Comparison of ENCODE assay signal across 24 cellular contexts in the genomic region with DNA sequence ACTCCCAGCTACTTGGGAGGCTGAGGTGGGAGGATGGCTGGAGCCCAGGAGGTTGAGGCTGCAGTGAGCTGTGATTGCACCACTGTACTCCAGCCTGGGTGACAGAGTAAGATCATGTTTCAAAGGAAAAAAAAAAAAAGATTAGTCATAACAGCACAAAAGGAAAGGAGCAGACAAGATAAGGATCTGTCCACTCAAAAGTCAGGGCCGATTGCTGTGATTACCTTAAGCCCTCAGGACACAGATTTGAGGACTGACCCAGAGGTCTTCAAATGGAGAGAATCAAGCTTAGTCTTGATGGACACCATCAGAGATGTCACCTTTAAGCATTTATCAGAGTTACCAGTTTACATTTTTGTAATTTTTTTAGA. TPM values are rescaled to one million over a fixed set of nuclear protein-coding genes. Genes with fewer than 3 reads are reported as not detected.
DNase-seq lines count a peak whose midpoint lies in the region; ATAC-seq, FAIRE-seq and TF ChIP-seq lines count a peak whose summit lies in the region.
"Had no signal": no experiment of that assay in that cellular context is flagged by ENCODE, and none has a peak within 500 bp of the region (broad histone marks: within the 10 kb centered on the region; RNA-seq: fewer than 3 reads in every experiment).

No MANE protein-coding gene starts in this region.

- POLR2A ChIA-PET in HepG2 (lab: Yijun Ruan, JAX): interaction anchor here (1.0 kb wide), 1 partner anchor 16 kb away, joined by 8 read pairs; no protein-coding TSS in a partner anchor
- POLR2A ChIA-PET in activated CD4-positive, alpha-beta memory T cell treated with anti-CD3 and anti-CD28 coated beads, Interleukin-2, amount 10 ng/mL, durations not matched to agents 7 days and 5 days (lab: Charles Lee): no interaction called here

- BruUV-seq in HepG2 (replicated peaks; lab: Mats Ljungman, UMichigan): no TSS peak

- H3K79me2 ChIP-seq in HepG2 (ENCODE audit: insufficient read depth, low read length) (no peaks in the 10 kb centered on the region), smooth muscle cell (ENCODE audit: low read depth) (no peaks in the 10 kb centered on the region)

- H3F3A ChIP-seq in smooth muscle cell (ENCODE audit: low read depth): no peaks in the 10 kb centered on the region

- ATAC-seq in HepG2 (no peak; the same call in 2 of the 3 replicates), right lobe of liver (no peak), RWPE2 (ENCODE audit: low read depth) (peak; percentile 66), GM19397 (IDR thresholded peaks at IDR 0.05; ENCODE audit: unreplicated experiment) (no peak)
- ATAC-seq: activated CD4-positive, alpha-beta T cell treated with anti-CD3 and anti-CD28 coated beads for 36 hours; activated CD8-positive, alpha-beta memory T cell treated with anti-CD3 and anti-CD28 coated beads, Interleukin-2, amount 10 ng/mL, durations not matched to agents 7 days and 5 days; GM12878; right cardiac atrium had no signal

- no peaks in the 10 kb centered on the region for H3K36me3 ChIP-seq in HepG2 (replicated peaks in 1 of 2; ENCODE audit: control insufficient read depth in 1 of 2, insufficient read depth in 2 of 2, low read length in 2 of 2)
- H3K36me3 ChIP-seq in right lobe of liver: no peaks in the 10 kb centered on the region
- no peaks in the 10 kb centered on the region for H3K36me3 ChIP-seq in RWPE2 (ENCODE audit: low read depth)
- H3K36me3 ChIP-seq in ovary: no peaks in the 10 kb centered on the region
- H3K36me3 ChIP-seq in smooth muscle cell (ENCODE audit: low read depth): no peaks in the 10 kb centered on the region
- H3K36me3 ChIP-seq: BLaER1 treated with 17β-estradiol and CSF1 and Interleukin-3, amounts not matched to agents 10 nM and 100 nM; neutrophil had no signal

- peaks cover 24% of the 10 kb centered on the region for H3K4me1 ChIP-seq in HepG2 (ENCODE audit: insufficient read depth, low read length)
- no peaks in the 10 kb centered on the region for H3K4me1 ChIP-seq in right lobe of liver
- H3K4me1 ChIP-seq in RWPE2 (ENCODE audit: insufficient read depth, poor library complexity, severe bottlenecking): peaks cover 16% of the 10 kb centered on the region
- H3K4me1 ChIP-seq in ovary (ENCODE audit: insufficient read depth): no peaks in the 10 kb centered on the region
- H3K4me1 ChIP-seq in smooth muscle cell (ENCODE audit: low read depth): no peaks in the 10 kb centered on the region

- H3K4me3 ChIP-seq in HepG2 (replicated peaks in 1 of 3; ENCODE audit: insufficient read depth in 1 of 3, low read depth in 2 of 3, low read length in 3 of 3) (no peak overlapping the region), right lobe of liver (no peak overlapping the region), RWPE2 (ENCODE audit: severe bottlenecking) (no peak overlapping the region), ovary (no peak overlapping the region), smooth muscle cell (no peak overlapping the region)
- H3K4me3 ChIP-seq: BLaER1 treated with 17β-estradiol and CSF1 and Interleukin-3, amounts not matched to agents 10 nM and 100 nM; GM12878; lung had no signal

- TF ChIP-seq RAD21 in HepG2 (CRISPR knock-in tag; IDR thresholded peaks at IDR 0.05): no peak

- H3K4me1 Mint-ChIP-seq in activated CD4-positive, alpha-beta memory T cell treated with anti-CD3 and anti-CD28 coated beads, Interleukin-2, amount 10 ng/mL, durations not matched to agents 7 days and 5 days: peaks cover 5% of the 10 kb centered on the region
- H3K4me1 Mint-ChIP-seq: activated CD4-positive, alpha-beta T cell treated with anti-CD3 and anti-CD28 coated beads for 36 hours had no signal

- H3K27me3 ChIP-seq in HepG2 (ENCODE audit: control insufficient read depth in 1 of 2, insufficient read depth in 2 of 2, low read length in 2 of 2): no peaks in the 10 kb centered on the region; a peak in 1 of 5 replicates
- H3K27me3 ChIP-seq in right lobe of liver: no peaks in the 10 kb centered on the region
- no peaks in the 10 kb centered on the region for H3K27me3 ChIP-seq in RWPE2 (ENCODE audit: insufficient read depth, poor library complexity, severe bottlenecking)
- no peaks in the 10 kb centered on the region for H3K27me3 ChIP-seq in ovary
- no peaks in the 10 kb centered on the region for H3K27me3 ChIP-seq in smooth muscle cell (ENCODE audit: low read depth)
- H3K27me3 ChIP-seq: neutrophil had no signal

- 0% methylated on average over 1 of the region's 1 CpG for WGBS in HepG2 (ENCODE audit: low lambda C conversion rate)
- WGBS in right lobe of liver (ENCODE audit: insufficient coverage, low coverage, low lambda C conversion rate, missing lambda C conversion rate): 50% methylated on average over 1 of the region's 1 CpG
- WGBS in ovary, 3 donors: 83 to 88% (median 87%) methylated on average over 1 of the region's 1 CpG
- WGBS in smooth muscle cell (ENCODE audit: low lambda C conversion rate): 28% methylated on average over 1 of the region's 1 CpG

- no peak overlapping the region for H3K4me2 ChIP-seq in HepG2 (ENCODE audit: low read depth, low read length)
- no peak overlapping the region for H3K4me2 ChIP-seq in smooth muscle cell

- in situ Hi-C loops in HepG2 (cut with HindIII; ENCODE audit: extremely low pct_ligation_motif_present, low pct_unique_long_range_greater_than_20kb): no loop called here

- TF ChIP-seq POLR2A in HepG2 (IDR thresholded peaks at IDR 0.05; ENCODE audit: insufficient read depth in 1 of 2, low read depth in 2 of 2, low read length in 2 of 2) (no peak), right lobe of liver (IDR thresholded peaks at IDR 0.05) (no peak), ovary (IDR thresholded peaks at IDR 0.05) (no peak)

- H3K27ac Mint-ChIP-seq in activated CD4-positive, alpha-beta memory T cell treated with anti-CD3 and anti-CD28 coated beads, Interleukin-2, amount 10 ng/mL, durations not matched to agents 7 days and 5 days: no peak overlapping the region
- H3K27ac Mint-ChIP-seq: activated CD4-positive, alpha-beta T cell treated with anti-CD3 and anti-CD28 coated beads for 36 hours; activated CD8-positive, alpha-beta memory T cell treated with anti-CD3 and anti-CD28 coated beads, Interleukin-2, amount 10 ng/mL, durations not matched to agents 7 days and 5 days had no signal

- H2AFZ ChIP-seq in HepG2 (ENCODE audit: low read length): no peak overlapping the region
- no peak overlapping the region for H2AFZ ChIP-seq in smooth muscle cell (ENCODE audit: low read depth)

- CTCF ChIA-PET in HepG2 (lab: Yijun Ruan, JAX; ENCODE audit: low intra/inter-chr PET ratio, low total read pairs): no interaction called here
- CTCF ChIA-PET in activated CD4-positive, alpha-beta memory T cell treated with anti-CD3 and anti-CD28 coated beads, Interleukin-2, amount 10 ng/mL, durations not matched to agents 7 days and 5 days (lab: Charles Lee): no interaction called here

- no peak for TF ChIP-seq EP300 in HepG2 (IDR thresholded peaks at IDR 0.05; ENCODE audit: low read depth in 2 of 2, low read length in 2 of 2)
- TF ChIP-seq EP300 in HepG2 (CRISPR knock-in tag; IDR thresholded peaks at IDR 0.05; ENCODE audit: borderline replicate concordance): no peak
- no peak for TF ChIP-seq EP300 in ovary (IDR thresholded peaks at IDR 0.05)

- H3K9me3 ChIP-seq in HepG2 (ENCODE audit: low read length) (no peaks in the 10 kb centered on the region), right lobe of liver (no peaks in the 10 kb centered on the region), RWPE2 (ENCODE audit: severe bottlenecking) (no peaks in the 10 kb centered on the region), ovary (no peaks in the 10 kb centered on the region), smooth muscle cell (replicated peaks; ENCODE audit: low read depth) (no peaks in the 10 kb centered on the region)
- H3K9me3 ChIP-seq: BLaER1 treated with 17β-estradiol and CSF1 and Interleukin-3, amounts not matched to agents 10 nM and 100 nM; neutrophil had no signal

- H4K20me1 ChIP-seq in HepG2 (ENCODE audit: insufficient read depth, low read length) (no peaks in the 10 kb centered on the region), smooth muscle cell (ENCODE audit: low read depth) (no peaks in the 10 kb centered on the region)
- H4K20me1 ChIP-seq: BLaER1 treated with 17β-estradiol and CSF1 and Interleukin-3, amounts not matched to agents 10 nM and 100 nM had no signal

- no peak overlapping the region for H3K4me3 Mint-ChIP-seq in activated CD4-positive, alpha-beta memory T cell treated with anti-CD3 and anti-CD28 coated beads, Interleukin-2, amount 10 ng/mL, durations not matched to agents 7 days and 5 days
- H3K4me3 Mint-ChIP-seq: activated CD4-positive, alpha-beta T cell treated with anti-CD3 and anti-CD28 coated beads for 36 hours; activated CD8-positive, alpha-beta memory T cell treated with anti-CD3 and anti-CD28 coated beads, Interleukin-2, amount 10 ng/mL, durations not matched to agents 7 days and 5 days; activated naive CD8-positive, alpha-beta T cell treated with anti-CD3 and anti-CD28 coated beads, Interleukin-2, amount 10 ng/mL, durations not matched to agents 7 days and 5 days had no signal

- TF ChIP-seq CTCF in HepG2 (CRISPR knock-in tag; IDR thresholded peaks at IDR 0.05): no peak
- TF ChIP-seq CTCF in right lobe of liver (IDR thresholded peaks at IDR 0.05): no peak
- no peak for TF ChIP-seq CTCF in RWPE2 (IDR thresholded peaks at IDR 0.05; ENCODE audit: poor library complexity, severe bottlenecking)
- TF ChIP-seq CTCF in ovary (IDR thresholded peaks at IDR 0.05): no peak
- no peak for TF ChIP-seq CTCF in smooth muscle cell (IDR thresholded peaks at IDR 0.05; ENCODE audit: borderline replicate concordance, insufficient read depth, poor library complexity, severe bottlenecking)

- no peak overlapping the region for H3K9ac ChIP-seq in HepG2 (ENCODE audit: insufficient read depth, low read depth, low read length)
- H3K9ac ChIP-seq in smooth muscle cell (ENCODE audit: low read depth): no peak overlapping the region
- H3K9ac ChIP-seq: BLaER1 treated with 17β-estradiol and CSF1 and Interleukin-3, amounts not matched to agents 10 nM and 100 nM had no signal

- H3K27me3 Mint-ChIP-seq in activated CD4-positive, alpha-beta memory T cell treated with anti-CD3 and anti-CD28 coated beads, Interleukin-2, amount 10 ng/mL, durations not matched to agents 7 days and 5 days: peaks cover 21% of the 10 kb centered on the region
- H3K27me3 Mint-ChIP-seq: activated CD4-positive, alpha-beta T cell treated with anti-CD3 and anti-CD28 coated beads for 36 hours had no signal

- intact Hi-C loops in HepG2 (cut with micrococcal nuclease; ENCODE audit: unreplicated experiment): no loop called here
- intact Hi-C loops in right lobe of liver (cut with DNase I): no loop called here
- intact Hi-C loops in ovary (cut with DNase I): loop anchor here in 1 of 4 donors (10.0 kb wide), 1 partner anchor 75 kb away; no protein-coding TSS in a partner anchor

- H3K9me3 Mint-ChIP-seq in activated CD4-positive, alpha-beta memory T cell treated with anti-CD3 and anti-CD28 coated beads, Interleukin-2, amount 10 ng/mL, durations not matched to agents 7 days and 5 days: no peaks in the 10 kb centered on the region
- H3K9me3 Mint-ChIP-seq: activated naive CD8-positive, alpha-beta T cell treated with anti-CD3 and anti-CD28 coated beads, Interleukin-2, amount 10 ng/mL, durations not matched to agents 7 days and 5 days had no signal

- no peak overlapping the region for H3K27ac ChIP-seq in HepG2 (ENCODE audit: extremely low read length, insufficient read depth, low read length)
- no peak overlapping the region for H3K27ac ChIP-seq in right lobe of liver
- H3K27ac ChIP-seq in RWPE2 (ENCODE audit: poor library complexity, severe bottlenecking): peak overlapping the region; percentile 9
- H3K27ac ChIP-seq in epithelial cell of prostate: peak overlapping the region; percentile 43
- no peak overlapping the region for H3K27ac ChIP-seq in ovary
- H3K27ac ChIP-seq in smooth muscle cell (ENCODE audit: low read depth): no peak overlapping the region
- H3K27ac ChIP-seq: neutrophil had no signal

- no peaks in the 10 kb centered on the region for H3K36me3 Mint-ChIP-seq in activated CD4-positive, alpha-beta memory T cell treated with anti-CD3 and anti-CD28 coated beads, Interleukin-2, amount 10 ng/mL, durations not matched to agents 7 days and 5 days (ENCODE audit: low read depth)
- H3K36me3 Mint-ChIP-seq: activated CD8-positive, alpha-beta memory T cell treated with anti-CD3 and anti-CD28 coated beads, Interleukin-2, amount 10 ng/mL, durations not matched to agents 7 days and 5 days had no signal

- DNase-seq in HepG2 (ENCODE audit: low spot score) (peak; percentile 38), right lobe of liver (no peak), RWPE2 (ENCODE audit: low spot score) (no peak), epithelial cell of prostate (ENCODE audit: low read depth, low spot score) (no peak), ovary (no peak), smooth muscle cell (lab: John Stamatoyannopoulos, UW; ENCODE audit: unreplicated experiment) (no peak)
- no peak for DNase-seq in activated CD4-positive, alpha-beta memory T cell treated with anti-CD3 and anti-CD28 coated beads, Interleukin-2, amount 10 ng/mL, durations not matched to agents 7 days and 5 days
- DNase-seq: activated CD4-positive, alpha-beta T cell treated with anti-CD3 and anti-CD28 coated beads for 36 hours; activated CD8-positive, alpha-beta memory T cell treated with anti-CD3 and anti-CD28 coated beads, Interleukin-2, amount 10 ng/mL, durations not matched to agents 7 days and 5 days; activated naive CD8-positive, alpha-beta T cell treated with anti-CD3 and anti-CD28 coated beads, Interleukin-2, amount 10 ng/mL, durations not matched to agents 7 days and 5 days; Karpas-422; NCI-H1105; NCI-H2081 treated with DMSO at 0.1 percent for 48 hours; NCI-H510A treated with DMSO at 0.1 percent for 48 hours; right cardiac atrium; substantia nigra had no signal

- no peak for FAIRE-seq in HepG2 (lab: Jason Lieb, UNC)
- FAIRE-seq: frontal cortex, GM12878, H1, keratinocyte had no signal

RNA-seq across cellular contexts. Expression of gene HEG1, which starts 23.9 kb away (rescaled TPM):
- total RNA-seq in HepG2 (2016; rRNA removed; fragmentation: Illumina TruSeq; extraction: Trizol): 9.7 and 10.7 TPM in 2 replicates
- total RNA-seq in HepG2 (2016; cell fraction: cytosol; rRNA removed; fragmentation: Illumina TruSeq; extraction: Trizol; ENCODE audit: low read depth): 1.1 TPM in 2 replicates
- total RNA-seq in HepG2 (2016; cell fraction: insoluble cytoplasmic fraction; rRNA removed; fragmentation: Illumina TruSeq; extraction: Trizol): 6.8 and 9.0 TPM in 2 replicates
- 3.2 and 3.3 TPM in 2 replicates for total RNA-seq in HepG2 (2016; cell fraction: membrane; rRNA removed; fragmentation: Illumina TruSeq; extraction: Trizol)
- total RNA-seq in HepG2 (2016; cell fraction: nucleus; rRNA removed; fragmentation: Illumina TruSeq; extraction: Trizol): 17.3 and 19.4 TPM in 2 replicates
- 11.6 and 18.2 TPM in 2 replicates for polyA plus RNA-seq in HepG2 (2011; rRNA removed)
- 8.6 and 8.8 TPM in 2 replicates for polyA plus RNA-seq in HepG2 (2011; cell fraction: cytosol; rRNA removed)
- 17.9 and 23.5 TPM in 2 replicates for polyA plus RNA-seq in HepG2 (2011; cell fraction: nucleus; rRNA removed)
- 12.1 and 14.0 TPM in 2 replicates for polyA plus RNA-seq in HepG2 (2012)
- polyA plus RNA-seq in HepG2 (2016; cell fraction: cytosol; fragmentation: Illumina TruSeq; extraction: Trizol; ENCODE audit: low read depth): 0.46 and 0.52 TPM in 2 replicates
- 5.4 and 5.8 TPM in 2 replicates for polyA plus RNA-seq in HepG2 (2016; cell fraction: insoluble cytoplasmic fraction; fragmentation: Illumina TruSeq; extraction: Trizol; ENCODE audit: low read depth)
- polyA plus RNA-seq in HepG2 (2016; cell fraction: membrane; fragmentation: Illumina TruSeq; extraction: Trizol; ENCODE audit: low read depth): 0.69 and 0.92 TPM in 2 replicates
- 14.9 and 16.7 TPM in 2 replicates for polyA plus RNA-seq in HepG2 (2016; cell fraction: nucleus; fragmentation: Illumina TruSeq; extraction: Trizol; ENCODE audit: insufficient read depth, low read depth)
- polyA minus RNA-seq in HepG2 (2011; rRNA and poly(A)+ RNA removed; ENCODE audit: low replicate concordance): 51.4 and 72.4 TPM in 2 replicates
- 23.5 and 27.8 TPM in 2 replicates for polyA minus RNA-seq in HepG2 (2011; cell fraction: cytosol; rRNA and poly(A)+ RNA removed)
- 17.8 and 25.8 TPM in 2 replicates for polyA minus RNA-seq in HepG2 (2011; cell fraction: nucleus; rRNA and poly(A)+ RNA removed)
- total RNA-seq in right lobe of liver: 10 to 100 TPM in 3 of 6 experiments, 1 to 10 TPM in 3; 3.5 to 14.9 (median 10.8) TPM
- total RNA-seq in ovary: 10 to 100 TPM; 17.4 to 54.7 (median 35.6) TPM
- polyA plus RNA-seq in ovary: 10 to 100 TPM; 12.2 to 64.7 TPM
- total RNA-seq in smooth muscle cell: 43.5 and 50.3 TPM in 2 replicates
- polyA plus RNA-seq in smooth muscle cell: 28.0 and 32.8 TPM in 2 replicates
- total RNA-seq in activated CD4-positive, alpha-beta memory T cell treated with anti-CD3 and anti-CD28 coated beads, Interleukin-2, amount 10 ng/mL, durations not matched to agents 7 days and 5 days: 10 to 100 TPM; 26.7 to 27.7 TPM

Comparison
In these comparisons a context has a peak if more than half of its experiments do, and no peak if none do; other contexts are left out.
1. H3K27ac ChIP-seq: peak in RWPE2 (single experiment) and epithelial cell of prostate (single experiment); none in HepG2 (single experiment), right lobe of liver (0 of 3), ovary (0 of 2) and smooth muscle cell (single experiment).